1 cellular context compared by ENCODE assay signal in the genomic region with DNA sequence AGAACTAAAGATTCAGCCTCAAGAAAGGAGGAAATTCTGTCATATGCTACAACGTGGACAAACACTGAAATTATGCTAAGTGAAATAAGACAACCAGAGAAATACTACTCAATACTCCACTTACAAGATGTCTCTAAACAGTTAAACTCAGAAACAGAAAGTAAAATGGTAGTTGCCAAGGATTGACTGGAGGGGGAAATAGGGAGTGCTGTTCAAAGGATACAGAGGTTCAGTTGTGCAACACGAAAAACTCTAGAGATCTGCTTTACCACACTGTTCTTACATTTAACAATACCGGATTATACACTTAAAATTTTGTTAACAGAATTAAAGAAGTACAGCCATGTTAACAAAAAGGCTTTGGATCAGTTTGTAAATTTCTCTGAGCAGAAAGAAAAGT.
A peak's percentile ranks its signal among the peaks of the same experiment; 100 is the strongest.
TF ChIP-seq lines count a peak whose summit lies in the region.

No MANE protein-coding gene starts in this region.

TF ChIP-seq in HepG2, 621 proteins besides CTCF, POLR2A, EP300 and RAD21:
- TF ChIP-seq ZNF652 (CRISPR knock-in tag; IDR thresholded peaks at IDR 0.05; ENCODE audit: borderline replicate concordance, low read depth) (peak; percentile 91), CEBPG (CRISPR knock-in tag; IDR thresholded peaks at IDR 0.05) (peak; percentile 63), KMT2A (CRISPR knock-in tag; IDR thresholded peaks at IDR 0.05) (no peak), CEBPB (IDR thresholded peaks at IDR 0.05; ENCODE audit: borderline replicate concordance, low read depth, low read length) (peak; percentile 90)
- TF ChIP-seq, protein P1, sequence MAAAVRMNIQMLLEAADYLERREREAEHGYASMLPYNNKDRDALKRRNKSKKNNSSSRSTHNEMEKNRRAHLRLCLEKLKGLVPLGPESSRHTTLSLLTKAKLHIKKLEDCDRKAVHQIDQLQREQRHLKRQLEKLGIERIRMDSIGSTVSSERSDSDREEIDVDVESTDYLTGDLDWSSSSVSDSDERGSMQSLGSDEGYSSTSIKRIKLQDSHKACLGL (CRISPR knock-in tag; IDR thresholded peaks at IDR 0.05), result no peak
- TF ChIP-seq, protein P2, sequence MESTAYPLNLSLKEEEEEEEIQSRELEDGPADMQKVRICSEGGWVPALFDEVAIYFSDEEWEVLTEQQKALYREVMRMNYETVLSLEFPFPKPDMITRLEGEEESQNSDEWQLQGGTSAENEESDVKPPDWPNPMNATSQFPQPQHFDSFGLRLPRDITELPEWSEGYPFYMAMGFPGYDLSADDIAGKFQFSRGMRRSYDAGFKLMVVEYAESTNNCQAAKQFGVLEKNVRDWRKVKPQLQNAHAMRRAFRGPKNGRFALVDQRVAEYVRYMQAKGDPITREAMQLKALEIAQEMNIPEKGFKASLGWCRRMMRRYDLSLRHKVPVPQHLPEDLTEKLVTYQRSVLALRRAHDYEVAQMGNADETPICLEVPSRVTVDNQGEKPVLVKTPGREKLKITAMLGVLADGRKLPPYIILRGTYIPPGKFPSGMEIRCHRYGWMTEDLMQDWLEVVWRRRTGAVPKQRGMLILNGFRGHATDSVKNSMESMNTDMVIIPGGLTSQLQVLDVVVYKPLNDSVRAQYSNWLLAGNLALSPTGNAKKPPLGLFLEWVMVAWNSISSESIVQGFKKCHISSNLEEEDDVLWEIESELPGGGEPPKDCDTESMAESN (CRISPR knock-in tag; conservative IDR thresholded peaks at IDR 0.05), result no peak
TF ChIP-seq in HepG2: peak in this region for 3.
